Comparison of ENCODE assay signal across 8 cellular contexts in the genomic region with DNA sequence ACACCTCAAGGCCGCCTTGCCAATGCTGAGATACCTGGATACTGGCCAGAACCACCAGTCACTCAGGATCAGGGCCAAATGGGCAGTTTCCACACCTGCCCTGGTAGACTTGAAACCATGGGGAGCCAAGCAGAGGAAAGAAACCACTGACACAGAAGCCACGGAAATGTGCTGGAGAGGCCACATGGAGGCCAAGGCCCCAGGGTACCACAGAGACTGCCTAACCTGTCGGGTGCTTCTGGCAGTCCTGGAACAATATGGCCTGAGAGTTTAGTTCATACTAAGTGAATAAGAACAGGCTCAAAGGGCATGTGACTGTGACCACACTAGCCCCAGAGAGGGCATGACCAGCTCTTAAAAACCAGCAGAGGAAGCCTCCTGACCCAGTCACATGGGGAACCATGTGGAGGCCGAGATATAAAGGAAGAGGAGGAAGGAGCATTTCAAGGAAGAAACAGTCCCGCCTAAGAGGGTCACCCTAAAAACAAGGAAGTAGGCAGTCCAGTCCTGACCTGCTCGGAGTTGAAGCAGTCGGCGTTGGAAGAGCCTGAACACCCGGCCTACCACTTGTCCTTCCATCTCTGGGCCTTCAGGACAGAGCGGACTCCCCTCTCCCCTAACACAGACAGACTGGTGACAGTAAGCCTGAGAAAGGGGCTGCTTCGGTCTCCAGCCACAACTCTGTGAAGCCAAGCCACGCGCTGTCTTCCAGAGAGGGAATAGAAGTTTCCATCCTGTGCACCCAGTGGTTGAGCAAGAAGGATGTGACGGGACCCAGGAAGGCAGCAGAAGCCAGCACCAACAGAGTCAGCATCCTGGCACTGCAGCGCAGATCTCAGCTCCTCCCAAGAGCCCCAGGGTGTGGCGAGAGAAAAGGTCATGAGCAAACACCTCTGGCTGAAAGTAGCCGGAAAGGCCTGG. TPM values are rescaled to one million over a fixed set of nuclear protein-coding genes. Genes with fewer than 3 reads are reported as not detected.
DNase-seq lines count a peak whose midpoint lies in the region; ATAC-seq, FAIRE-seq and TF ChIP-seq lines count a peak whose summit lies in the region.

A gene with protein sequence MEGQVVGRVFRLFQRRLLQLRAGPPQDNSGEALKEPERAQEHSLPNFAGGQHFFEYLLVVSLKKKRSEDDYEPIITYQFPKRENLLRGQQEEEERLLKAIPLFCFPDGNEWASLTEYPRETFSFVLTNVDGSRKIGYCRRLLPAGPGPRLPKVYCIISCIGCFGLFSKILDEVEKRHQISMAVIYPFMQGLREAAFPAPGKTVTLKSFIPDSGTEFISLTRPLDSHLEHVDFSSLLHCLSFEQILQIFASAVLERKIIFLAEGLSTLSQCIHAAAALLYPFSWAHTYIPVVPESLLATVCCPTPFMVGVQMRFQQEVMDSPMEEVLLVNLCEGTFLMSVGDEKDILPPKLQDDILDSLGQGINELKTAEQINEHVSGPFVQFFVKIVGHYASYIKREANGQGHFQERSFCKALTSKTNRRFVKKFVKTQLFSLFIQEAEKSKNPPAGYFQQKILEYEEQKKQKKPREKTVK (minus strand): TSS at position 766 of the 921 bp plus-strand sequence. CDS start 187 bp downstream, at position 579.

- WGBS in right lobe of liver (ENCODE audit: insufficient coverage, low coverage, low lambda C conversion rate, missing lambda C conversion rate): 29% methylated on average over 6 of the region's 17 CpGs

- H3K4me3 ChIP-seq in PC-3 (ENCODE audit: low read length) (no peak within 1 kb of the TSS), right lobe of liver (peak within 1 kb of the TSS; percentile 3 to 32 (median 10))

- no peaks in the 10 kb centered on the region for H3K79me2 ChIP-seq in PC-3 (ENCODE audit: low read length)

- no peak for TF ChIP-seq CTCF in PC-3 (conservative IDR thresholded peaks at IDR 0.05; ENCODE audit: low read depth, low read length)
- no peak for TF ChIP-seq CTCF in right lobe of liver (IDR thresholded peaks at IDR 0.05)
- TF ChIP-seq CTCF in GM20000 (IDR thresholded peaks at IDR 0.05; ENCODE audit: extremely low read depth, missing control alignments): no peak

- CTCF ChIA-PET in PC-3 (lab: Charles Lee): no interaction called here

- no peak for FAIRE-seq in RCC 7860 (lab: Jason Lieb, UNC)

- no peaks in the 10 kb centered on the region for H3K27me3 ChIP-seq in PC-3 (ENCODE audit: low read length)
- H3K27me3 ChIP-seq in right lobe of liver: no peaks in the 10 kb centered on the region

- BruUV-seq in PC-3 (replicated peaks; lab: Mats Ljungman, UMichigan): no TSS peak

- no peaks in the 10 kb centered on the region for H3K36me3 ChIP-seq in PC-3 (ENCODE audit: low read depth, low read length)
- H3K36me3 ChIP-seq in right lobe of liver: peaks cover 0 to 7% (median 0%) of the 10 kb centered on the region in 4 donors

- ATAC-seq in PC-3 (no peak), right lobe of liver (peak; percentile 7 to 46 (median 16))

- no peaks in the 10 kb centered on the region for H3K9me2 ChIP-seq in PC-3 (replicated peaks; ENCODE audit: low read length)

- DNase-seq in PC-3 (peak; percentile 10), right lobe of liver (peak; percentile 40 to 81 (median 71)), GM20000 (ENCODE audit: low spot score) (no peak), GM19238 (ENCODE audit: insufficient read length, low spot score) (no peak), RCC 7860 (ENCODE audit: low spot score) (no peak), GM03348 (ENCODE audit: low spot score) (no peak)
- DNase-seq in activated naive CD4-positive, alpha-beta T cell (lab: John Stamatoyannopoulos, UW): peak in 3 of 4 experiments; percentile 17 to 40 (median 35)
- DNase-seq in stimulated activated CD8-positive, alpha-beta memory T cell treated with anti-CD3 and anti-CD28 coated beads, Interleukin-15, amount 100 ng/mL, for 48 hours (ENCODE audit: low read depth in 2 of 2): peak; percentile 63 to 68

- POLR2A ChIA-PET in PC-3 (lab: Charles Lee; ENCODE audit: unreplicated experiment): no interaction called here

- H3K4me2 ChIP-seq in PC-3 (ENCODE audit: low read length): no peak within 1 kb of the TSS

- TF ChIP-seq POLR2A in right lobe of liver (IDR thresholded peaks at IDR 0.05): peak; percentile 75

- no peak within 1 kb of the TSS for H3K9ac ChIP-seq in PC-3 (ENCODE audit: low read length)

- no peak within 1 kb of the TSS for H3K27ac ChIP-seq in PC-3 (ENCODE audit: low read length)
- peak within 1 kb of the TSS; percentile 52 to 71 (median 62) for H3K27ac ChIP-seq in right lobe of liver

- no peaks in the 10 kb centered on the region for H3K9me3 ChIP-seq in PC-3 (ENCODE audit: low read length)
- no peaks in the 10 kb centered on the region for H3K9me3 ChIP-seq in right lobe of liver

- H3K4me1 ChIP-seq in PC-3 (ENCODE audit: insufficient read depth, low read length) (peaks cover 26% of the 10 kb centered on the region), right lobe of liver (peaks cover 0 to 63% (median 25%) of the 10 kb centered on the region in 4 donors)

- H3F3A ChIP-seq in PC-3 (ENCODE audit: low read length, unreplicated experiment): no peaks in the 10 kb centered on the region

- intact Hi-C loops in PC-3 (cut with micrococcal nuclease): no loop called here
- intact Hi-C loops in right lobe of liver (cut with DNase I): no loop called here

- no peak within 1 kb of the TSS for H2AFZ ChIP-seq in PC-3 (ENCODE audit: low read length)

- H4K20me1 ChIP-seq in PC-3 (ENCODE audit: low read length): no peaks in the 10 kb centered on the region

RNA-seq across cellular contexts. Expression of the gene that starts here (rescaled TPM):
- total RNA-seq in PC-3 (2014; rRNA removed) (3.2 and 4.0 TPM in 2 replicates), right lobe of liver (10 to 100 TPM in 5 of 6 experiments, 1 to 10 TPM in 1; 9.6 to 18.6 (median 13.9) TPM)

Comparison
In these comparisons a context has a peak if more than half of its experiments do, and no peak if none do; other contexts are left out.
1. DNase-seq: peak in PC-3 (single experiment), activated naive CD4-positive, alpha-beta T cell (3 of 4), right lobe of liver (3 of 3) and stimulated activated CD8-positive, alpha-beta memory T cell treated with anti-CD3 and anti-CD28 coated beads, Interleukin-15, amount 100 ng/mL, for 48 hours (2 of 2); none in GM20000 (single experiment), GM19238 (single experiment), RCC 7860 (single experiment) and GM03348 (single experiment).